26 cellular contexts compared by ENCODE assay signal in genomic region chr10:36479073-36479472, GRCh38.
"Had no signal": no experiment of that assay in that cellular context is flagged by ENCODE, and none has a peak within 500 bp of the region (broad histone marks: within the 10 kb centered on the region; RNA-seq: fewer than 3 reads in every experiment).

No MANE protein-coding gene starts in this region.

- H3K36me3 ChIP-seq: colonic mucosa, esophagus muscularis mucosa, heart right ventricle, left lung, neutrophil, stomach, thyroid gland, vagina had no signal

- H3K4me1 ChIP-seq: colonic mucosa, esophagus muscularis mucosa, foreskin keratinocyte, heart right ventricle, left lung, parathyroid adenoma, stomach, thyroid gland, vagina had no signal

- ATAC-seq: foreskin keratinocyte; heart right ventricle; left lung; mucosa of descending colon; natural killer cell treated with Interleukin-12 subunit alpha and Interleukin-12 subunit beta and Interleukin-15 and Interleukin-18, amount 100 ng/mL, for 72 hours; sciatic nerve; stimulated activated effector memory CD8-positive, alpha-beta T cell treated with anti-CD3 and anti-CD28 coated beads, Interleukin-12 subunit alpha, Interleukin-12 subunit beta, amount 100 ng/mL, for 72 hours had no signal

- H3K79me2 ChIP-seq: parathyroid adenoma had no signal

- H3K27ac ChIP-seq: colonic mucosa, esophagus muscularis mucosa, foreskin keratinocyte, heart right ventricle, left lung, neutrophil, parathyroid adenoma, stomach, thyroid gland, vagina had no signal

- H3K9ac ChIP-seq: parathyroid adenoma had no signal

- H3K9me3 ChIP-seq: colonic mucosa, neutrophil, thyroid gland, vagina had no signal

- H3K27me3 ChIP-seq: colonic mucosa, esophagus muscularis mucosa, foreskin keratinocyte, heart right ventricle, left lung, neutrophil, stomach, thyroid gland, vagina had no signal

- FAIRE-seq: endothelial cell of umbilical vein, keratinocyte had no signal

- H3K4me3 ChIP-seq: colonic mucosa, esophagus muscularis mucosa, heart right ventricle, left lung, mucosa of descending colon, stomach, thyroid gland, vagina had no signal

- DNase-seq: colonic mucosa; effector CD8-positive, alpha-beta T cell; endodermal cell; foreskin keratinocyte; glutamatergic neuron; heart right ventricle; hippocampal formation; left lung; mesenchymal stem cell; mucosa of descending colon; naive B cell; stimulated activated CD4-positive, alpha-beta T cell treated with anti-CD3 and anti-CD28 coated beads, Interleukin-2, amount 100 ng/mL, for 24 hours; stimulated activated CD4-positive, alpha-beta T cell treated with anti-CD3 and anti-CD28 coated beads, Interleukin-4, amount 100 ng/mL, for 24 hours; stimulated activated naive CD4-positive, alpha-beta T cell treated with Interleukin-2 at 50 U/mL for 16 hours; stomach; thyroid gland; trophoblast cell had no signal

- H2AFZ ChIP-seq: parathyroid adenoma had no signal
